ENCODE assay signal across 1 cellular context in the genomic region with DNA sequence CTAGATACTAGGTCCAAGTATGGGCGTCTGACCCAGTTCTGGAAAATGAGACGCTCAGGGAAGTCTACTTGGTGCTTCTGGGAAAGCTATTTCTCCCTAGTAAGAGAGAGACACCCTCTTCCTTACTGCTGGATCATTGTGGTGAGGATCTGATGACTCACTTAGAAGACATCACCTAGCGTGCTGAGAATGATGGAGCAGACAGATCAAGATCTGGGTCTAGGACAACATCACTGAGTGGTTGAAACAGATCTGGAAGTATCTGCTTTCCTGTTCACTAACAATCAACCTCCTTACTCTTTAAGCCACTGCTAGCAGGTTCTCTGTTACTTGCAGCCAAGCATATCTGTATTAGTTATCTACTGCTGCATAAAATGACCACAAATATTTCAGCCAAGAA.
TF ChIP-seq lines count a peak whose summit lies in the region.

No MANE protein-coding gene starts in this region.

TF ChIP-seq in SK-N-SH treated with all-trans-retinoic acid at 6 μM for 48 hours, 23 proteins besides CTCF, POLR2A, EP300 and RAD21 (continued from another document):
- TF ChIP-seq RARB (CRISPR knock-in tag; IDR thresholded peaks at IDR 0.05) (no peak), GLIS3 (CRISPR knock-in tag; IDR thresholded peaks at IDR 0.05) (no peak), ESRRG (CRISPR knock-in tag; IDR thresholded peaks at IDR 0.05) (no peak), ARNTL (CRISPR knock-in tag; IDR thresholded peaks at IDR 0.05; ENCODE audit: borderline replicate concordance, low read depth) (no peak), OSR1 (CRISPR knock-in tag; IDR thresholded peaks at IDR 0.05) (no peak), ZFP30 (CRISPR knock-in tag; IDR thresholded peaks at IDR 0.05) (no peak), ZNF565 (CRISPR knock-in tag; conservative IDR thresholded peaks at IDR 0.05; ENCODE audit: low read depth) (no peak)
- TF ChIP-seq, protein P1, sequence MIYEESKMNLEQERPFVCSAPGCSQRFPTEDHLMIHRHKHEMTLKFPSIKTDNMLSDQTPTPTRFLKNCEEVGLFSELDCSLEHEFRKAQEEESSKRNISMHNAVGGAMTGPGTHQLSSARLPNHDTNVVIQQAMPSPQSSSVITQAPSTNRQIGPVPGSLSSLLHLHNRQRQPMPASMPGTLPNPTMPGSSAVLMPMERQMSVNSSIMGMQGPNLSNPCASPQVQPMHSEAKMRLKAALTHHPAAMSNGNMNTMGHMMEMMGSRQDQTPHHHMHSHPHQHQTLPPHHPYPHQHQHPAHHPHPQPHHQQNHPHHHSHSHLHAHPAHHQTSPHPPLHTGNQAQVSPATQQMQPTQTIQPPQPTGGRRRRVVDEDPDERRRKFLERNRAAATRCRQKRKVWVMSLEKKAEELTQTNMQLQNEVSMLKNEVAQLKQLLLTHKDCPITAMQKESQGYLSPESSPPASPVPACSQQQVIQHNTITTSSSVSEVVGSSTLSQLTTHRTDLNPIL (CRISPR knock-in tag; IDR thresholded peaks at IDR 0.05; ENCODE audit: low read depth): no peak
